ENCODE assay signal across 1 cellular context in the genomic region with DNA sequence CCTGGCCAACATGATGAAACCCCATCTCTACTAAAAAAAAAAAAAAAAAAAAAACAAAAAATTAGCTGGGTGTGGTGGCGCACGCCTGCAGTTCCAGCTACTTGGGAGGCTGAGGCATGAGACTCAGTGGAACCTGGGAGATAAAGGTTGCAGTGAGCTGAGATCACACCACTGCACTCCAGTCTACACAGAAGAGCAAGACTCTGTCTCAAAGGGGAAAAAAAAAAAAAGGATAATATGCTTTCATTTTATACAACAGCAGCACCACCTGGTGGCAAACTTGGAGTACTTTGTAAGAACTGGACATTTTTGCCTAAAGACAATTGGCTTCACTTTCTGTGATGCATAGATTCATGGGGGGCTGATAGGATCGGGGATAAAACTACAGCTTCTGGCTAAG.
A peak's percentile ranks its signal among the peaks of the same experiment; 100 is the strongest.
TF ChIP-seq lines count a peak whose summit lies in the region.

No MANE protein-coding gene starts in this region.

TF ChIP-seq in GM12878, 131 proteins besides CTCF, POLR2A, EP300 and RAD21 (continued from another document):
- TF ChIP-seq, protein P1, sequence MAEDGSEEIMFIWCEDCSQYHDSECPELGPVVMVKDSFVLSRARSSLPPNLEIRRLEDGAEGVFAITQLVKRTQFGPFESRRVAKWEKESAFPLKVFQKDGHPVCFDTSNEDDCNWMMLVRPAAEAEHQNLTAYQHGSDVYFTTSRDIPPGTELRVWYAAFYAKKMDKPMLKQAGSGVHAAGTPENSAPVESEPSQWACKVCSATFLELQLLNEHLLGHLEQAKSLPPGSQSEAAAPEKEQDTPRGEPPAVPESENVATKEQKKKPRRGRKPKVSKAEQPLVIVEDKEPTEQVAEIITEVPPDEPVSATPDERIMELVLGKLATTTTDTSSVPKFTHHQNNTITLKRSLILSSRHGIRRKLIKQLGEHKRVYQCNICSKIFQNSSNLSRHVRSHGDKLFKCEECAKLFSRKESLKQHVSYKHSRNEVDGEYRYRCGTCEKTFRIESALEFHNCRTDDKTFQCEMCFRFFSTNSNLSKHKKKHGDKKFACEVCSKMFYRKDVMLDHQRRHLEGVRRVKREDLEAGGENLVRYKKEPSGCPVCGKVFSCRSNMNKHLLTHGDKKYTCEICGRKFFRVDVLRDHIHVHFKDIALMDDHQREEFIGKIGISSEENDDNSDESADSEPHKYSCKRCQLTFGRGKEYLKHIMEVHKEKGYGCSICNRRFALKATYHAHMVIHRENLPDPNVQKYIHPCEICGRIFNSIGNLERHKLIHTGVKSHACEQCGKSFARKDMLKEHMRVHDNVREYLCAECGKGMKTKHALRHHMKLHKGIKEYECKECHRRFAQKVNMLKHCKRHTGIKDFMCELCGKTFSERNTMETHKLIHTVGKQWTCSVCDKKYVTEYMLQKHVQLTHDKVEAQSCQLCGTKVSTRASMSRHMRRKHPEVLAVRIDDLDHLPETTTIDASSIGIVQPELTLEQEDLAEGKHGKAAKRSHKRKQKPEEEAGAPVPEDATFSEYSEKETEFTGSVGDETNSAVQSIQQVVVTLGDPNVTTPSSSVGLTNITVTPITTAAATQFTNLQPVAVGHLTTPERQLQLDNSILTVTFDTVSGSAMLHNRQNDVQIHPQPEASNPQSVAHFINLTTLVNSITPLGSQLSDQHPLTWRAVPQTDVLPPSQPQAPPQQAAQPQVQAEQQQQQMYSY (CRISPR knock-in tag; IDR thresholded peaks at IDR 0.05), result no peak
- TF ChIP-seq ZNF384 (IDR thresholded peaks at IDR 0.05; ENCODE audit: borderline replicate concordance, low read depth, low read length), result peak; percentile 96
- peak; percentile 78; the same call in 1 of the 2 replicates for TF ChIP-seq SMC3 (IDR thresholded peaks at IDR 0.05; ENCODE audit: borderline replicate concordance, low read length)
- TF ChIP-seq, protein P2, sequence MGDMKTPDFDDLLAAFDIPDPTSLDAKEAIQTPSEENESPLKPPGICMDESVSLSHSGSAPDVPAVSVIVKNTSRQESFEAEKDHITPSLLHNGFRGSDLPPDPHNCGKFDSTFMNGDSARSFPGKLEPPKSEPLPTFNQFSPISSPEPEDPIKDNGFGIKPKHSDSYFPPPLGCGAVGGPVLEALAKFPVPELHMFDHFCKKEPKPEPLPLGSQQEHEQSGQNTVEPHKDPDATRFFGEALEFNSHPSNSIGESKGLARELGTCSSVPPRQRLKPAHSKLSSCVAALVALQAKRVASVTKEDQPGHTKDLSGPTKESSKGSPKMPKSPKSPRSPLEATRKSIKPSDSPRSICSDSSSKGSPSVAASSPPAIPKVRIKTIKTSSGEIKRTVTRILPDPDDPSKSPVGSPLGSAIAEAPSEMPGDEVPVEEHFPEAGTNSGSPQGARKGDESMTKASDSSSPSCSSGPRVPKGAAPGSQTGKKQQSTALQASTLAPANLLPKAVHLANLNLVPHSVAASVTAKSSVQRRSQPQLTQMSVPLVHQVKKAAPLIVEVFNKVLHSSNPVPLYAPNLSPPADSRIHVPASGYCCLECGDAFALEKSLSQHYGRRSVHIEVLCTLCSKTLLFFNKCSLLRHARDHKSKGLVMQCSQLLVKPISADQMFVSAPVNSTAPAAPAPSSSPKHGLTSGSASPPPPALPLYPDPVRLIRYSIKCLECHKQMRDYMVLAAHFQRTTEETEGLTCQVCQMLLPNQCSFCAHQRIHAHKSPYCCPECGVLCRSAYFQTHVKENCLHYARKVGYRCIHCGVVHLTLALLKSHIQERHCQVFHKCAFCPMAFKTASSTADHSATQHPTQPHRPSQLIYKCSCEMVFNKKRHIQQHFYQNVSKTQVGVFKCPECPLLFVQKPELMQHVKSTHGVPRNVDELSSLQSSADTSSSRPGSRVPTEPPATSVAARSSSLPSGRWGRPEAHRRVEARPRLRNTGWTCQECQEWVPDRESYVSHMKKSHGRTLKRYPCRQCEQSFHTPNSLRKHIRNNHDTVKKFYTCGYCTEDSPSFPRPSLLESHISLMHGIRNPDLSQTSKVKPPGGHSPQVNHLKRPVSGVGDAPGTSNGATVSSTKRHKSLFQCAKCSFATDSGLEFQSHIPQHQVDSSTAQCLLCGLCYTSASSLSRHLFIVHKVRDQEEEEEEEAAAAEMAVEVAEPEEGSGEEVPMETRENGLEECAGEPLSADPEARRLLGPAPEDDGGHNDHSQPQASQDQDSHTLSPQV (IDR thresholded peaks at IDR 0.05), result no peak
- TF ChIP-seq PAX5 (IDR thresholded peaks at IDR 0.05; ENCODE audit: borderline replicate concordance, low read depth, low read length), result no peak
- TF ChIP-seq MTA2 (IDR thresholded peaks at IDR 0.05; ENCODE audit: low read depth), result no peak
- TF ChIP-seq, protein P3, sequence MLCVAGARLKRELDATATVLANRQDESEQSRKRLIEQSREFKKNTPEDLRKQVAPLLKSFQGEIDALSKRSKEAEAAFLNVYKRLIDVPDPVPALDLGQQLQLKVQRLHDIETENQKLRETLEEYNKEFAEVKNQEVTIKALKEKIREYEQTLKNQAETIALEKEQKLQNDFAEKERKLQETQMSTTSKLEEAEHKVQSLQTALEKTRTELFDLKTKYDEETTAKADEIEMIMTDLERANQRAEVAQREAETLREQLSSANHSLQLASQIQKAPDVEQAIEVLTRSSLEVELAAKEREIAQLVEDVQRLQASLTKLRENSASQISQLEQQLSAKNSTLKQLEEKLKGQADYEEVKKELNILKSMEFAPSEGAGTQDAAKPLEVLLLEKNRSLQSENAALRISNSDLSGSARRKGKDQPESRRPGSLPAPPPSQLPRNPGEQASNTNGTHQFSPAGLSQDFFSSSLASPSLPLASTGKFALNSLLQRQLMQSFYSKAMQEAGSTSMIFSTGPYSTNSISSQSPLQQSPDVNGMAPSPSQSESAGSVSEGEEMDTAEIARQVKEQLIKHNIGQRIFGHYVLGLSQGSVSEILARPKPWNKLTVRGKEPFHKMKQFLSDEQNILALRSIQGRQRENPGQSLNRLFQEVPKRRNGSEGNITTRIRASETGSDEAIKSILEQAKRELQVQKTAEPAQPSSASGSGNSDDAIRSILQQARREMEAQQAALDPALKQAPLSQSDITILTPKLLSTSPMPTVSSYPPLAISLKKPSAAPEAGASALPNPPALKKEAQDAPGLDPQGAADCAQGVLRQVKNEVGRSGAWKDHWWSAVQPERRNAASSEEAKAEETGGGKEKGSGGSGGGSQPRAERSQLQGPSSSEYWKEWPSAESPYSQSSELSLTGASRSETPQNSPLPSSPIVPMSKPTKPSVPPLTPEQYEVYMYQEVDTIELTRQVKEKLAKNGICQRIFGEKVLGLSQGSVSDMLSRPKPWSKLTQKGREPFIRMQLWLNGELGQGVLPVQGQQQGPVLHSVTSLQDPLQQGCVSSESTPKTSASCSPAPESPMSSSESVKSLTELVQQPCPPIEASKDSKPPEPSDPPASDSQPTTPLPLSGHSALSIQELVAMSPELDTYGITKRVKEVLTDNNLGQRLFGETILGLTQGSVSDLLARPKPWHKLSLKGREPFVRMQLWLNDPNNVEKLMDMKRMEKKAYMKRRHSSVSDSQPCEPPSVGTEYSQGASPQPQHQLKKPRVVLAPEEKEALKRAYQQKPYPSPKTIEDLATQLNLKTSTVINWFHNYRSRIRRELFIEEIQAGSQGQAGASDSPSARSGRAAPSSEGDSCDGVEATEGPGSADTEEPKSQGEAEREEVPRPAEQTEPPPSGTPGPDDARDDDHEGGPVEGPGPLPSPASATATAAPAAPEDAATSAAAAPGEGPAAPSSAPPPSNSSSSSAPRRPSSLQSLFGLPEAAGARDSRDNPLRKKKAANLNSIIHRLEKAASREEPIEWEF (IDR thresholded peaks at IDR 0.05; ENCODE audit: insufficient replicate concordance, low read depth, low read length), result no peak
- 0 out of 2 replicates have a peak, but pooled peaks have one; percentile 41 for TF ChIP-seq YY1 (IDR thresholded peaks at IDR 0.05; ENCODE audit: low read depth, low read length)
